Comparison of ENCODE assay signal across 8 cellular contexts in the genomic region with DNA sequence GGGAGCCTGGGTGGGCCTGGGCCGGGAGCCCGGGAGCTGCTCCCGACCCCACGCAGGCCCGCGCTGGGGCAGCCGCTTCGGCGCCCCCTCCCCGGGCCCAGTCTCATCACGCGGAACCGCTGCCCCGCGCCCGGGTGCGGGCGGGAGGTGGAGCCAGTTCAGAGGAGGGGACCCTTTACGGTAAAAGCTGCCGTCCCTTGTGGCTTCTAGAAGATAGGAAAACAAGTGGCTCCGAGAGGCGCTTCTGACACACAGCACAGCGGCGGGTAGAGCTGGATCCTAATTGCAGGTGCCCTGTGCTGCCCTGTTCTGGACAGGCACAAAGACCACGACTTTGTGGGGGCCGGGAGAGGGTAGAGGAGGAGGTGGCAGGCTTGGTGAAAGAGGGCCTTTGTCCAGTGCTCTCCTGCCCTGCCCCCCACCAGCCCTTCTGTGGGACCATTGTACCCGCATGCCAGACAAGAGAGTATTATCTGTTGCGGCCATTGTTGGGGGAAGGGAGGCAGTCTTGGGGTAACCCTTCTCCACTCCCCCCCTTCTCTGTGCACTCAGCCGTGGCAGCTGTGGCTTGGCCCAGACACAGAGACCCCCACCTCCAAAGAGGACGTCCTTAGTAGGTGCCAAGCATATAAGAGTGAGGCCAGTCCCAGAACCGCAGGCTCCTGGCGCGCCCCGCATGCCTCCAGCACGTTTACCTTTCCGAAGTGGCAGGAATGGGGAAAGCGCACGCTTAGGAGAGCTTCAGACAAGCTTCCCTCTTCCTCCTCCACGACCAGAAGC. TPM values are rescaled to one million over a fixed set of nuclear protein-coding genes. Genes with fewer than 3 reads are reported as not detected.
DNase-seq lines count a peak whose midpoint lies in the region; ATAC-seq and TF ChIP-seq lines count a peak whose summit lies in the region.

No MANE protein-coding gene starts in this region.

- H3K27ac Mint-ChIP-seq in HFFc6 = peak overlapping the region; percentile 64
- H3K27ac Mint-ChIP-seq in T-helper 17 cell = peak overlapping the region; percentile 87

- H2AFZ ChIP-seq in mammary epithelial cell (ENCODE audit: low read depth, low read length) = peak overlapping the region; percentile 75

- TF ChIP-seq CTCF in HFFc6 (IDR thresholded peaks at IDR 0.05) = no peak
- no peak for TF ChIP-seq CTCF in mammary epithelial cell (conservative IDR thresholded peaks at IDR 0.05 in 1 of 2, IDR thresholded peaks at IDR 0.05 in 1 of 2; ENCODE audit: extremely low read depth in 1 of 2, insufficient read depth in 1 of 2, low read depth in 1 of 2, low read length in 2 of 2)
- no peak for TF ChIP-seq CTCF in liver (IDR thresholded peaks at IDR 0.05; ENCODE audit: low read depth, low read length, missing input control)
- TF ChIP-seq CTCF in GM10266 (IDR thresholded peaks at IDR 0.05; ENCODE audit: control insufficient read depth, insufficient read depth, low read depth, missing control alignments) = no peak

- peak overlapping the region; percentile 88 for H3K4me2 ChIP-seq in mammary epithelial cell (ENCODE audit: insufficient read depth, low read depth, low read length)

- H3K27ac ChIP-seq in mammary epithelial cell (ENCODE audit: insufficient read depth, low read depth, low read length) (peak overlapping the region; percentile 82), liver (ENCODE audit: low read depth in 1 of 2, low read length in 2 of 2) (peak overlapping the region; percentile 87 to 88)

- ATAC-seq in T-helper 17 cell = no peak

- H3K4me3 ChIP-seq in mammary epithelial cell (replicated peaks in 1 of 3; ENCODE audit: insufficient read depth in 1 of 3, low read depth in 2 of 3, low read length in 3 of 3) (peak overlapping the region; percentile 77 to 93 (median 80)), liver (ENCODE audit: low read depth in 1 of 3, low read length in 3 of 3) (peak overlapping the region; percentile 89 to 94 (median 91))

- H3K27me3 ChIP-seq in mammary epithelial cell (ENCODE audit: insufficient read depth, low read length) (no peaks in the 10 kb centered on the region), liver (ENCODE audit: control insufficient read depth in 4 of 4, insufficient read depth in 4 of 4, low read length in 3 of 4) (no peaks in the 10 kb centered on the region)

- no TSS peak for BruUV-seq in mammary epithelial cell (replicated peaks; lab: Mats Ljungman, UMichigan)

- H3K36me3 Mint-ChIP-seq in HFFc6 (ENCODE audit: low read depth) = peaks cover 19% of the 10 kb centered on the region
- no peaks in the 10 kb centered on the region for H3K36me3 Mint-ChIP-seq in T-helper 17 cell (ENCODE audit: low read depth)

- H3K9ac ChIP-seq in mammary epithelial cell (ENCODE audit: insufficient read depth, low read length) = peak overlapping the region; percentile 81
- H3K9ac ChIP-seq in liver (ENCODE audit: low read depth in 1 of 2, low read length in 2 of 2) = peak overlapping the region; percentile 30 to 57

- H3K4me3 Mint-ChIP-seq in HFFc6 (peak overlapping the region; percentile 90), T-helper 17 cell (peak overlapping the region; percentile 93)

- H3K27me3 Mint-ChIP-seq in HFFc6 (ENCODE audit: insufficient read depth) (peaks cover 9% of the 10 kb centered on the region), T-helper 17 cell (no peaks in the 10 kb centered on the region)

- H3K9me3 Mint-ChIP-seq in HFFc6 = no peaks in the 10 kb centered on the region

- dilution Hi-C loops in mammary epithelial cell (cut with HindIII; ENCODE audit: low sequenced_read_pairs) = loop anchor here (5.0 to 10.0 kb wide), 2 partner anchors 35 to 147 kb away; a partner anchor contains a TSS

- peak; percentile 35 for DNase-seq in G401 (ENCODE audit: low spot score)
- DNase-seq in HFFc6 = no peak
- DNase-seq in T-helper 17 cell = peak in 1 of 3 donors; percentile 26
- peak; percentile 30 for DNase-seq in mammary epithelial cell
- peak; percentile 23 to 41 for DNase-seq in stimulated activated CD4-positive, alpha-beta T cell treated with anti-CD3 and anti-CD28 coated beads, Interleukin-4, amount 100 ng/mL, for 4 hours
- no peak for DNase-seq in dedifferentiated amniotic fluid mesenchymal stem cell (ENCODE audit: extremely low spot score)
- DNase-seq in GM10266 (ENCODE audit: extremely low spot score) = no peak

- in situ Hi-C loops in G401 (cut with HindIII; ENCODE audit: low sequenced_read_pairs) (no loop called here), mammary epithelial cell (cut with MboI; ENCODE audit: low sequenced_read_pairs in 2 of 2) (loop anchor here (5.0 to 10.0 kb wide), 2 partner anchors 147 to 150 kb away; a partner anchor contains a TSS)

- H3K4me1 ChIP-seq in mammary epithelial cell (ENCODE audit: insufficient read depth, low read length) (peaks cover 25% of the 10 kb centered on the region), liver (ENCODE audit: control insufficient read depth in 4 of 4, insufficient read depth in 4 of 4, low read length in 3 of 4) (peaks cover 0 to 40% (median 26%) of the 10 kb centered on the region in 4 donors)

- H3K4me1 Mint-ChIP-seq in HFFc6 (ENCODE audit: low read depth) = peaks cover 27% of the 10 kb centered on the region
- H3K4me1 Mint-ChIP-seq in T-helper 17 cell = peaks cover 22% of the 10 kb centered on the region

- CTCF ChIA-PET in mammary epithelial cell (lab: Charles Lee; ENCODE audit: low non-redundant PET) = no interaction called here

- intact Hi-C loops in mammary epithelial cell (cut with micrococcal nuclease) = loop anchor here (2.0 to 5.0 kb wide), 3 partner anchors 49 to 455 kb away; a partner anchor contains a TSS

- no peaks in the 10 kb centered on the region for H4K20me1 ChIP-seq in mammary epithelial cell (ENCODE audit: insufficient read depth, low read length)

- TF ChIP-seq RAD21 in liver (IDR thresholded peaks at IDR 0.05) = no peak

- H3K9me3 ChIP-seq in T-helper 17 cell (ENCODE audit: control insufficient read depth, low read length, poor library complexity, severe bottlenecking) (no peaks in the 10 kb centered on the region), mammary epithelial cell (replicated peaks; ENCODE audit: insufficient read depth, low read length) (no peaks in the 10 kb centered on the region), liver (ENCODE audit: control insufficient read depth in 4 of 4, low read length in 3 of 4) (no peaks in the 10 kb centered on the region)

- H3K79me2 ChIP-seq in mammary epithelial cell (ENCODE audit: insufficient read depth, low read length) = peaks cover 43% of the 10 kb centered on the region

- 6% methylated on average over 18 of the region's 39 CpGs for whole genome bisulfite sequencing in mammary epithelial cell (ENCODE audit: low coverage, missing lambda C conversion rate)
- whole genome bisulfite sequencing in liver = 24% methylated on average over 39 of the region's 39 CpGs

- H3K36me3 ChIP-seq in mammary epithelial cell (ENCODE audit: insufficient read depth, low read length) (peaks cover 6% of the 10 kb centered on the region), liver (ENCODE audit: control insufficient read depth in 4 of 4, insufficient read depth in 3 of 4, low read depth in 1 of 4, low read length in 3 of 4) (peaks cover 2 to 10% (median 8%) of the 10 kb centered on the region in 4 donors)

TF ChIP-seq in liver, 16 proteins besides CTCF, POLR2A, EP300 and RAD21:
- TF ChIP-seq NR2F2 (IDR thresholded peaks at IDR 0.05) = no peak
- TF ChIP-seq YY1 (IDR thresholded peaks at IDR 0.05) = no peak
- no peak for TF ChIP-seq TAF1 (conservative IDR thresholded peaks at IDR 0.05)
- TF ChIP-seq SP1 (IDR thresholded peaks at IDR 0.05) = no peak
- TF ChIP-seq, protein P1, sequence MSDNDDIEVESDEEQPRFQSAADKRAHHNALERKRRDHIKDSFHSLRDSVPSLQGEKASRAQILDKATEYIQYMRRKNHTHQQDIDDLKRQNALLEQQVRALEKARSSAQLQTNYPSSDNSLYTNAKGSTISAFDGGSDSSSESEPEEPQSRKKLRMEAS (IDR thresholded peaks at IDR 0.05) = no peak
TF ChIP-seq in liver: peak in this region for 0.

RNA-seq across cellular contexts. Expression of a gene that starts 0.7 kb away (rescaled TPM):
- total RNA-seq in G401 (2014; rRNA removed; shearing (Covaris generic)) = 55.4 and 76.7 TPM in 2 replicates
- 100 to 1,000 TPM; 105 to 118 (median 111) TPM for total RNA-seq in HFFc6 (2021; fragmentation: NEBNext Ultra II Directional; extraction: Animal tissue kit (Norgen Biotek cat#: 25700))
- 10 to 100 TPM; 21.0 to 23.4 TPM for total RNA-seq in T-helper 17 cell
- 10 to 100 TPM; 61.7 to 72.6 TPM for total RNA-seq in mammary epithelial cell
- polyA plus RNA-seq in mammary epithelial cell = 40.4 TPM
- 69.9 TPM for polyA minus RNA-seq in mammary epithelial cell
- total RNA-seq in liver = 10 to 100 TPM; 25.3 to 29.6 TPM
- 10 to 100 TPM; 30.7 to 38.3 TPM for polyA plus RNA-seq in liver

RNA-seq across cellular contexts. Expression of a gene that starts 36.9 kb away (rescaled TPM):
- total RNA-seq in G401 (2014; rRNA removed; shearing (Covaris generic)) = 1.7 TPM in 1 of 2 replicates, not detected in the other
- 1 to 10 TPM in 3 of 6 experiments, under 1 TPM in 3; 0.74 to 1.8 (median 0.97) TPM for total RNA-seq in HFFc6 (2021; fragmentation: NEBNext Ultra II Directional; extraction: Animal tissue kit (Norgen Biotek cat#: 25700))
- total RNA-seq in T-helper 17 cell (1 to 10 TPM; 3.7 to 4.3 TPM), mammary epithelial cell (1 to 10 TPM in 1 of 2 donors, under 1 TPM in 1; 0.83 to 1.9 TPM), liver (1 to 10 TPM in 1 of 2 donors, under 1 TPM in 1; 0.25 to 1.0 TPM)
- polyA plus RNA-seq in mammary epithelial cell (0.23 TPM), liver (under 1 TPM; 0.07 to 0.21 TPM)
- not detected for polyA minus RNA-seq in mammary epithelial cell

RNA-seq across cellular contexts. Expression of a gene that starts 48.6 kb away (rescaled TPM):
- total RNA-seq in G401 (2014; rRNA removed; shearing (Covaris generic)) = 193 and 255 TPM in 2 replicates
- 100 to 1,000 TPM; 254 to 315 (median 279) TPM for total RNA-seq in HFFc6 (2021; fragmentation: NEBNext Ultra II Directional; extraction: Animal tissue kit (Norgen Biotek cat#: 25700))
- total RNA-seq in T-helper 17 cell (10 to 100 TPM; 65.5 to 73.4 TPM), mammary epithelial cell (100 to 1,000 TPM; 251 to 387 TPM), liver (100 to 1,000 TPM in 1 of 2 donors, 10 to 100 TPM in 1; 55.4 to 133 TPM)
- polyA plus RNA-seq in mammary epithelial cell (424 TPM), liver (10 to 100 TPM; 12.1 to 18.8 TPM)
- 901 TPM for polyA minus RNA-seq in mammary epithelial cell

RNA-seq across cellular contexts. Expression of a gene that starts 49.9 kb away (rescaled TPM):
- total RNA-seq in G401 (2014; rRNA removed; shearing (Covaris generic)) = 148 and 158 TPM in 2 replicates
- total RNA-seq in HFFc6 (2021; fragmentation: NEBNext Ultra II Directional; extraction: Animal tissue kit (Norgen Biotek cat#: 25700)) = 100 to 1,000 TPM in 3 of 6 experiments, 10 to 100 TPM in 3; 85.0 to 115 (median 100) TPM
- total RNA-seq in T-helper 17 cell (100 to 1,000 TPM; 113 to 124 TPM), mammary epithelial cell (10 to 100 TPM; 45.2 to 96.6 TPM), liver (10 to 100 TPM; 28.7 to 33.9 TPM)
- polyA plus RNA-seq in mammary epithelial cell (38.1 TPM), liver (10 to 100 TPM; 29.4 to 31.8 TPM)
- polyA minus RNA-seq in mammary epithelial cell = 103 TPM

RNA-seq across cellular contexts. Expression of a gene that starts 52.6 kb away (rescaled TPM):
- 42.6 and 65.5 TPM in 2 replicates for total RNA-seq in G401 (2014; rRNA removed; shearing (Covaris generic))
- 10 to 100 TPM; 37.1 to 43.9 (median 40.3) TPM for total RNA-seq in HFFc6 (2021; fragmentation: NEBNext Ultra II Directional; extraction: Animal tissue kit (Norgen Biotek cat#: 25700))
- total RNA-seq in T-helper 17 cell (10 to 100 TPM; 14.3 to 15.6 TPM), mammary epithelial cell (10 to 100 TPM; 28.1 to 40.2 TPM), liver (10 to 100 TPM; 17.3 to 17.4 TPM)
- polyA plus RNA-seq in mammary epithelial cell (37.8 TPM), liver (10 to 100 TPM; 16.4 to 20.7 TPM)
- polyA minus RNA-seq in mammary epithelial cell = 77.6 TPM

Comparison
In these comparisons a context has a peak if more than half of its experiments do, and no peak if none do; other contexts are left out.
1. DNase-seq: peak in G401 (single experiment), mammary epithelial cell (single experiment) and stimulated activated CD4-positive, alpha-beta T cell treated with anti-CD3 and anti-CD28 coated beads, Interleukin-4, amount 100 ng/mL, for 4 hours (2 of 2); none in HFFc6 (single experiment), dedifferentiated amniotic fluid mesenchymal stem cell (single experiment) and GM10266 (single experiment).